Comparison of ENCODE assay signal across 8 cellular contexts in genomic region chr19:48332662-48333466, GRCh38. TPM values are rescaled to one million over a fixed set of nuclear protein-coding genes. Genes with fewer than 3 reads are reported as not detected.
A peak's percentile ranks its signal among the peaks of the same experiment; 100 is the strongest.
DNase-seq lines count a peak whose midpoint lies in the region; ATAC-seq and TF ChIP-seq lines count a peak whose summit lies in the region.

No MANE protein-coding gene starts in this region.

- peaks cover 51% of the 10 kb centered on the region for H3K36me3 Mint-ChIP-seq in activated CD4-positive, alpha-beta T cell treated with anti-CD3 and anti-CD28 coated beads, Interleukin-2, amount 10 ng/mL, durations not matched to agents 7 days and 5 days (ENCODE audit: low read depth)
- H3K36me3 Mint-ChIP-seq in dendritic cell treated with granulocyte-macrophage colony-stimulating factor and Interleukin-4, amounts not matched to agents 40 ng/mL and 50 ng/mL, for 4 days (ENCODE audit: low read depth): peaks cover 43% of the 10 kb centered on the region

- peak overlapping the region; percentile 90 for H3K27ac Mint-ChIP-seq in activated CD4-positive, alpha-beta T cell treated with anti-CD3 and anti-CD28 coated beads, Interleukin-2, amount 10 ng/mL, durations not matched to agents 7 days and 5 days
- H3K27ac Mint-ChIP-seq in dendritic cell treated with granulocyte-macrophage colony-stimulating factor and Interleukin-4, amounts not matched to agents 40 ng/mL and 50 ng/mL, for 4 days: peak overlapping the region; percentile 93

- CTCF ChIA-PET in activated CD4-positive, alpha-beta T cell treated with anti-CD3 and anti-CD28 coated beads, Interleukin-2, amount 10 ng/mL, durations not matched to agents 7 days and 5 days (lab: Charles Lee): interaction anchor here (0.5 to 4.6 kb wide), 17 partner anchors 9 to 1028 kb away, joined by 3 to 83 read pairs (median 9); partner anchors contain the start of genes EMP3, RPL18, SPHK2 and SYNGR4

- TF ChIP-seq CTCF in left lung (IDR thresholded peaks at IDR 0.05): no peak

- peak overlapping the region; percentile 99 for H3K4me2 ChIP-seq in BLaER1

- ATAC-seq in GM19324 (IDR thresholded peaks at IDR 0.05; ENCODE audit: low FRiP score, unreplicated experiment) (peak; percentile 59), HG03457 (IDR thresholded peaks at IDR 0.05; ENCODE audit: unreplicated experiment) (peak; percentile 47), left lung (peak; percentile 81)

- DNase-seq in NCI-H524 (lab: John Stamatoyannopoulos, UW) (peak; percentile 100), left lung (peak; percentile 93)
- peak; percentile 99 for DNase-seq in activated CD4-positive, alpha-beta T cell treated with anti-CD3 and anti-CD28 coated beads, Interleukin-2, amount 10 ng/mL, durations not matched to agents 7 days and 5 days
- peak; percentile 94 for DNase-seq in stimulated activated CD4-positive, alpha-beta T cell treated with anti-CD3 and anti-CD28 coated beads, Interleukin-2, amount 100 ng/mL, for 4 hours (ENCODE audit: low read depth)

- POLR2A ChIA-PET in activated CD4-positive, alpha-beta T cell treated with anti-CD3 and anti-CD28 coated beads, Interleukin-2, amount 10 ng/mL, durations not matched to agents 7 days and 5 days (lab: Charles Lee): interaction anchor here (1.2 to 2.4 kb wide), 2 partner anchors 9 to 11 kb away, joined by 7 to 21 read pairs; a partner anchor contains a TSS

- H3K4me1 ChIP-seq in BLaER1: peaks cover 54% of the 10 kb centered on the region
- peaks cover 12 to 69% of the 10 kb centered on the region in 2 donors for H3K4me1 ChIP-seq in left lung

- peaks cover 51% of the 10 kb centered on the region for H3K4me1 Mint-ChIP-seq in activated CD4-positive, alpha-beta T cell treated with anti-CD3 and anti-CD28 coated beads, Interleukin-2, amount 10 ng/mL, durations not matched to agents 7 days and 5 days
- H3K4me1 Mint-ChIP-seq in dendritic cell treated with granulocyte-macrophage colony-stimulating factor and Interleukin-4, amounts not matched to agents 40 ng/mL and 50 ng/mL, for 4 days (ENCODE audit: low read depth): peaks cover 58% of the 10 kb centered on the region

- no peaks in the 10 kb centered on the region for H4K20me1 ChIP-seq in BLaER1

- H3K27ac ChIP-seq in BLaER1 (peak overlapping the region; percentile 95), left lung (peak overlapping the region; percentile 88 to 92)

- H3K27me3 ChIP-seq in BLaER1: no peaks in the 10 kb centered on the region
- no peaks in the 10 kb centered on the region for H3K27me3 ChIP-seq in left lung

- H3K4me3 ChIP-seq in BLaER1 (peak overlapping the region; percentile 74), left lung (peak overlapping the region; percentile 18 to 45)

- no peaks in the 10 kb centered on the region for H3K9me3 Mint-ChIP-seq in activated CD4-positive, alpha-beta T cell treated with anti-CD3 and anti-CD28 coated beads, Interleukin-2, amount 10 ng/mL, durations not matched to agents 7 days and 5 days
- H3K9me3 Mint-ChIP-seq in dendritic cell treated with granulocyte-macrophage colony-stimulating factor and Interleukin-4, amounts not matched to agents 40 ng/mL and 50 ng/mL, for 4 days: no peaks in the 10 kb centered on the region

- intact Hi-C loops in dendritic cell treated with granulocyte-macrophage colony-stimulating factor and Interleukin-4, amounts not matched to agents 40 ng/mL and 50 ng/mL, for 4 days (cut with micrococcal nuclease): loop anchor here (1.0 kb wide), 1 partner anchor 12 kb away; a partner anchor contains a TSS
- intact Hi-C loops in left lung (cut with DNase I): no loop called here

- peak overlapping the region; percentile 81 for H3K4me3 Mint-ChIP-seq in activated CD4-positive, alpha-beta T cell treated with anti-CD3 and anti-CD28 coated beads, Interleukin-2, amount 10 ng/mL, durations not matched to agents 7 days and 5 days
- H3K4me3 Mint-ChIP-seq in dendritic cell treated with granulocyte-macrophage colony-stimulating factor and Interleukin-4, amounts not matched to agents 40 ng/mL and 50 ng/mL, for 4 days: peak overlapping the region; percentile 87

- no peaks in the 10 kb centered on the region for H3K27me3 Mint-ChIP-seq in activated CD4-positive, alpha-beta T cell treated with anti-CD3 and anti-CD28 coated beads, Interleukin-2, amount 10 ng/mL, durations not matched to agents 7 days and 5 days
- peaks cover 2% of the 10 kb centered on the region for H3K27me3 Mint-ChIP-seq in dendritic cell treated with granulocyte-macrophage colony-stimulating factor and Interleukin-4, amounts not matched to agents 40 ng/mL and 50 ng/mL, for 4 days

- H3K9me3 ChIP-seq in BLaER1 (peaks cover 7% of the 10 kb centered on the region; the same call in 1 of the 2 replicates), left lung (no peaks in the 10 kb centered on the region)

- H3K9ac ChIP-seq in BLaER1: peak overlapping the region; percentile 85

- peaks cover 6% of the 10 kb centered on the region; the same call in 1 of the 2 replicates for H3K36me3 ChIP-seq in BLaER1
- peaks cover 0 to 36% of the 10 kb centered on the region in 2 donors for H3K36me3 ChIP-seq in left lung

RNA-seq across cellular contexts. Expression of gene EMP3, which starts 7.5 kb away (rescaled TPM):
- total RNA-seq in activated CD4-positive, alpha-beta T cell treated with anti-CD3 and anti-CD28 coated beads, Interleukin-2, amount 10 ng/mL, durations not matched to agents 7 days and 5 days: 100 to 1,000 TPM; 444 to 544 TPM
- 100 to 1,000 TPM; 127 to 320 TPM for total RNA-seq in left lung

RNA-seq across cellular contexts. Expression of gene TMEM143, which starts 30.9 kb away (rescaled TPM):
- 10 to 100 TPM; 19.0 to 21.7 TPM for total RNA-seq in activated CD4-positive, alpha-beta T cell treated with anti-CD3 and anti-CD28 coated beads, Interleukin-2, amount 10 ng/mL, durations not matched to agents 7 days and 5 days
- 10 to 100 TPM in 1 of 2 donors, 1 to 10 TPM in 1; 9.8 to 10.6 TPM for total RNA-seq in left lung

RNA-seq across cellular contexts. Expression of gene SYNGR4, which starts 31.3 kb away (rescaled TPM):
- not detected for total RNA-seq in activated CD4-positive, alpha-beta T cell treated with anti-CD3 and anti-CD28 coated beads, Interleukin-2, amount 10 ng/mL, durations not matched to agents 7 days and 5 days
- total RNA-seq in left lung: not detected

RNA-seq across cellular contexts. Expression of gene KDELR1, which starts 58.5 kb away (rescaled TPM):
- 10 to 100 TPM; 69.6 to 81.6 TPM for total RNA-seq in activated CD4-positive, alpha-beta T cell treated with anti-CD3 and anti-CD28 coated beads, Interleukin-2, amount 10 ng/mL, durations not matched to agents 7 days and 5 days
- total RNA-seq in left lung: 100 to 1,000 TPM; 171 to 187 TPM

Comparison
In these comparisons a context has a peak if more than half of its experiments do, and no peak if none do; other contexts are left out.
1. Peak in every context shown above with its lines: DNase-seq, ATAC-seq, H3K4me3 ChIP-seq and H3K27ac ChIP-seq.